In genomic region chr2:189633392-189633811, GRCh38 we compare ENCODE assay signal across 9 cellular contexts. TPM values are rescaled to one million over a fixed set of nuclear protein-coding genes. Genes with fewer than 3 reads are reported as not detected.
A peak's percentile ranks its signal among the peaks of the same experiment; 100 is the strongest.
DNase-seq lines count a peak whose midpoint lies in the region; ATAC-seq, FAIRE-seq and TF ChIP-seq lines count a peak whose summit lies in the region.
"Had no signal": no experiment of that assay in that cellular context is flagged by ENCODE, and none has a peak within 500 bp of the region (broad histone marks: within the 10 kb centered on the region; RNA-seq: fewer than 3 reads in every experiment).

No MANE protein-coding gene starts in this region.

- H3K9me3 Mint-ChIP-seq in mesothelial cell of epicardium, result no peaks in the 10 kb centered on the region
- H3K9me3 Mint-ChIP-seq: activated T-helper 2 cell treated with anti-CD3 and anti-CD28 coated beads, Interferon-gamma antibody, Interleukin-2, Interleukin-4, amounts not matched to agents 10 μg/mL and 5 μg/mL and 100 μg/mL, durations not matched to agents 14 hours and 24 hours and 36 hours had no signal

- TF ChIP-seq EP300 in Ishikawa (IDR thresholded peaks at IDR 0.05; ENCODE audit: borderline replicate concordance), result no peak

- H3K27ac Mint-ChIP-seq in mesothelial cell of epicardium, result no peak overlapping the region
- H3K27ac Mint-ChIP-seq: activated T-helper 2 cell treated with anti-CD3 and anti-CD28 coated beads, Interferon-gamma antibody, Interleukin-2, Interleukin-4, amounts not matched to agents 10 μg/mL and 5 μg/mL and 100 μg/mL, durations not matched to agents 14 hours and 24 hours and 36 hours had no signal

- H3K36me3 Mint-ChIP-seq in mesothelial cell of epicardium, result no peaks in the 10 kb centered on the region

- peak; percentile 35 for TF ChIP-seq CTCF in D721Med (IDR thresholded peaks at IDR 0.05; ENCODE audit: insufficient read depth, missing control alignments)
- TF ChIP-seq CTCF in cardiac fibroblast (IDR thresholded peaks at IDR 0.05; ENCODE audit: low read depth, low read length), result peak; percentile 50
- TF ChIP-seq CTCF in mesothelial cell of epicardium (IDR thresholded peaks at IDR 0.05; ENCODE audit: unreplicated experiment), result peak; percentile 33

- ATAC-seq in GM18870 (IDR thresholded peaks at IDR 0.05; ENCODE audit: unreplicated experiment), result no peak

- H3K4me1 Mint-ChIP-seq in mesothelial cell of epicardium, result peaks cover 43% of the 10 kb centered on the region

- DNase-seq in D721Med (ENCODE audit: insufficient read length, low spot score), result no peak
- DNase-seq in cardiac fibroblast (ENCODE audit: low read depth in 2 of 2), result peak; percentile 51 to 56
- no peak for DNase-seq in mesothelial cell of epicardium (ENCODE audit: low spot score in 2 of 2, unreplicated experiment in 2 of 2)
- DNase-seq in NCI-H510A (lab: John Stamatoyannopoulos, UW), result no peak
- DNase-seq in H4 (ENCODE audit: low spot score), result no peak
- no peak for DNase-seq in NCI-H446 treated with DMSO at 0.1 percent for 48 hours (lab: John Stamatoyannopoulos, UW)

- H3K27me3 Mint-ChIP-seq in mesothelial cell of epicardium (ENCODE audit: low read depth), result no peaks in the 10 kb centered on the region

- TF ChIP-seq RAD21 in Ishikawa (IDR thresholded peaks at IDR 0.05; ENCODE audit: low read depth), result peak; percentile 24; the same call in 1 of the 2 replicates

- H3K4me3 Mint-ChIP-seq in mesothelial cell of epicardium, result no peak overlapping the region

- H3K4me3 ChIP-seq in cardiac fibroblast (replicated peaks in 1 of 2; ENCODE audit: low read depth in 2 of 2, low read length in 2 of 2), result no peak overlapping the region

- FAIRE-seq in D721Med (lab: Jason Lieb, UNC), result no peak

TF ChIP-seq in Ishikawa, 13 proteins besides CTCF, POLR2A, EP300 and RAD21:
- TF ChIP-seq TAF1 (IDR thresholded peaks at IDR 0.05; ENCODE audit: low read depth) (no peak), MAX (IDR thresholded peaks at IDR 0.05) (no peak), TEAD4 (IDR thresholded peaks at IDR 0.05) (no peak), CEBPB (IDR thresholded peaks at IDR 0.05) (no peak), USF1 (IDR thresholded peaks at IDR 0.05) (no peak), YY1 (IDR thresholded peaks at IDR 0.05; ENCODE audit: low read depth) (no peak), ZBTB7A (IDR thresholded peaks at IDR 0.05; ENCODE audit: low read depth) (no peak), CREB1 (IDR thresholded peaks at IDR 0.05; ENCODE audit: low read depth) (no peak), FOXM1 (IDR thresholded peaks at IDR 0.05; ENCODE audit: borderline replicate concordance, low read depth) (no peak), NFIC (IDR thresholded peaks at IDR 0.05) (no peak), TCF12 (IDR thresholded peaks at IDR 0.05; ENCODE audit: low read depth) (no peak), EGR1 (IDR thresholded peaks at IDR 0.05) (no peak), REST (IDR thresholded peaks at IDR 0.05; ENCODE audit: low read depth) (no peak)

RNA-seq across cellular contexts. Expression of gene ASNSD1, which starts 27.9 kb away (rescaled TPM):
- 37.5 to 41.0 TPM (median 40.1 TPM) in 3 replicates for total RNA-seq in mesothelial cell of epicardium
- total RNA-seq in H4 (2014; rRNA removed; shearing (Covaris generic)), result 62.1 and 69.1 TPM in 2 replicates

RNA-seq across cellular contexts. Expression of gene ANKAR, which starts 41.1 kb away (rescaled TPM):
- 13.4 to 14.6 TPM (median 13.9 TPM) in 3 replicates for total RNA-seq in mesothelial cell of epicardium
- total RNA-seq in H4 (2014; rRNA removed; shearing (Covaris generic)), result 0.14 and 1.0 TPM in 2 replicates

RNA-seq across cellular contexts. Expression of gene SLC40A1, which starts 52.8 kb away (rescaled TPM):
- total RNA-seq in mesothelial cell of epicardium, result 152 to 156 TPM (median 154 TPM) in 3 replicates
- 2.2 and 3.8 TPM in 2 replicates for total RNA-seq in H4 (2014; rRNA removed; shearing (Covaris generic))

Comparison
In these comparisons a context has a peak if more than half of its experiments do, and no peak if none do; other contexts are left out.
1. DNase-seq: peak in cardiac fibroblast (2 of 2); none in D721Med (single experiment), mesothelial cell of epicardium (0 of 2), NCI-H510A (single experiment), H4 (single experiment) and NCI-H446 treated with DMSO at 0.1 percent for 48 hours (single experiment).
2. RNA of gene SLC40A1, which starts 52.8 kb away (total RNA-seq): 152 to 156 TPM in mesothelial cell of epicardium; 2.2 to 3.8 TPM in H4; every median in the first group is over 10 times any median in the second.
3. Peak in every context shown above with its lines, with median percentiles within 50 percentile points of each other: CTCF ChIP-seq.